In the genomic region with DNA sequence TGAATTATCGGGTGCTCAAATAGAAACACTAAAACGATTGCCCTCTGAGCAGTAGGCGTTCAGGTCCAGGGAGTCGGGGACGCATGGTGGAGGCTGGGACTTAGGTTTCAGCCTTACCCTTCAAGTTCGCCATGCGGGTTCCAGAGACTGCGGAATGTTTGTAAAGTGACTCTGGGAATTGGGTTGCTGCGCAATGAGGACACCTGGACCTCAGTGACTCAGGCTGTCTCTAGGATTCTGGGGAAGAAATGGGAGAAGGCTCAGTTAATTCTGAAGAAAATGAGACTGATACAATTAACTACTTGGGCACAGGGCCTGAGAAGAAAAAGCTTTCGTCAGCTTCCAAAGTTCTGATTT, we compare ENCODE assay signal across 8 cellular contexts. TPM values are rescaled to one million over a fixed set of nuclear protein-coding genes. Genes with fewer than 3 reads are reported as not detected.
DNase-seq lines count a peak whose midpoint lies in the region; ATAC-seq and TF ChIP-seq lines count a peak whose summit lies in the region.

No MANE protein-coding gene starts in this region.

- H3K27ac Mint-ChIP-seq in CD4-positive, alpha-beta memory T cell, result peak overlapping the region in 6 of 7 donors; percentile 37 to 86 (median 60)

- H3K9me3 ChIP-seq in CD4-positive, alpha-beta memory T cell (ENCODE audit: control insufficient read depth in 1 of 2, low read length in 2 of 2), result no peaks in the 10 kb centered on the region
- H3K9me3 ChIP-seq in MM.1S (replicated peaks; ENCODE audit: insufficient read depth, low read length) (no peaks in the 10 kb centered on the region), neuronal stem cell (replicated peaks in 1 of 2; ENCODE audit: control insufficient read depth in 2 of 2, insufficient read depth in 1 of 2, low read depth in 1 of 2, low read length in 2 of 2) (no peaks in the 10 kb centered on the region)

- DNase-seq in CD4-positive, alpha-beta memory T cell, result no peak
- DNase-seq in MM.1S (no peak), epithelial cell of esophagus (ENCODE audit: low read depth) (peak; percentile 73), neuronal stem cell (ENCODE audit: low spot score) (no peak), NCI-H446 (lab: John Stamatoyannopoulos, UW) (no peak), caudate nucleus (lab: John Stamatoyannopoulos, UW) (no peak)

- CTCF ChIA-PET in CD4-positive, alpha-beta memory T cell (lab: Charles Lee; ENCODE audit: partially characterized antibody), result interaction anchor here (0.9 to 2.3 kb wide), 8 partner anchors 16 to 41 kb away, joined by 3 to 12 read pairs (median 5); no protein-coding TSS in a partner anchor

- H3K4me1 ChIP-seq in CD4-positive, alpha-beta memory T cell (ENCODE audit: insufficient read depth, low read length), result peaks cover 34% of the 10 kb centered on the region
- H3K4me1 ChIP-seq in MM.1S (ENCODE audit: low read length) (no peaks in the 10 kb centered on the region), neuronal stem cell (ENCODE audit: control insufficient read depth in 2 of 2, insufficient read depth in 1 of 2, low read depth in 1 of 2, low read length in 2 of 2) (peaks cover 3 to 6% of the 10 kb centered on the region in 2 donors)

- H3K4me1 Mint-ChIP-seq in CD4-positive, alpha-beta memory T cell, result peaks cover 19 to 45% (median 27%) of the 10 kb centered on the region in 4 donors

- ATAC-seq in HG03159 (IDR thresholded peaks at IDR 0.05; ENCODE audit: unreplicated experiment) (no peak), HG02610 (IDR thresholded peaks at IDR 0.05; ENCODE audit: unreplicated experiment) (no peak)

- H4K20me1 ChIP-seq in MM.1S (ENCODE audit: insufficient read depth, low read length), result no peaks in the 10 kb centered on the region

- H2AFZ ChIP-seq in MM.1S (ENCODE audit: low read length) (peak overlapping the region; percentile 51; the same call in 1 of the 2 replicates), neuronal stem cell (ENCODE audit: low read length) (no peak overlapping the region)

- TF ChIP-seq CTCF in MM.1S (IDR thresholded peaks at IDR 0.05; ENCODE audit: low read length) (no peak), epithelial cell of esophagus (IDR thresholded peaks at IDR 0.05; ENCODE audit: insufficient read depth, low read depth, low read length, missing control alignments) (no peak)

- H3K9me3 Mint-ChIP-seq in CD4-positive, alpha-beta memory T cell, result no peaks in the 10 kb centered on the region

- no peaks in the 10 kb centered on the region for H3K79me1 ChIP-seq in neuronal stem cell (ENCODE audit: low read depth, low read length)

- no peaks in the 10 kb centered on the region for H3K27me3 ChIP-seq in CD4-positive, alpha-beta memory T cell (ENCODE audit: insufficient read depth, low read length)
- H3K27me3 ChIP-seq in MM.1S (replicated peaks; ENCODE audit: insufficient read depth, low read length) (no peaks in the 10 kb centered on the region), neuronal stem cell (ENCODE audit: control insufficient read depth in 3 of 3, insufficient read depth in 3 of 3, low read depth in 1 of 3, low read length in 3 of 3) (peaks cover 0 to 18% (median 3%) of the 10 kb centered on the region in 3 experiments)

- no peaks in the 10 kb centered on the region for H3K36me3 ChIP-seq in CD4-positive, alpha-beta memory T cell (ENCODE audit: insufficient read depth, low read length)
- H3K36me3 ChIP-seq in MM.1S (replicated peaks; ENCODE audit: insufficient read depth, low read length), result no peaks in the 10 kb centered on the region
- H3K36me3 ChIP-seq in neuronal stem cell (replicated peaks in 1 of 2; ENCODE audit: control insufficient read depth in 2 of 2, insufficient read depth in 2 of 2, low read length in 2 of 2), result peaks cover 2 to 4% of the 10 kb centered on the region in 2 donors

- H3K79me2 ChIP-seq in MM.1S (ENCODE audit: low read length), result no peaks in the 10 kb centered on the region

- H4K91ac ChIP-seq in neuronal stem cell (ENCODE audit: low read depth, low read length, poor library complexity), result no peak overlapping the region

- intact Hi-C loops in CD4-positive, alpha-beta memory T cell (cut with micrococcal nuclease), result no loop called here

- H2BK5ac ChIP-seq in neuronal stem cell (ENCODE audit: low read length), result no peak overlapping the region

- H4K8ac ChIP-seq in neuronal stem cell (ENCODE audit: low read depth, low read length), result no peak overlapping the region

- peak overlapping the region; percentile 53 for H3K27ac ChIP-seq in CD4-positive, alpha-beta memory T cell (ENCODE audit: low read depth, low read length)
- H3K27ac ChIP-seq in MM.1S (ENCODE audit: low read length) (no peak overlapping the region), neuronal stem cell (replicated peaks; ENCODE audit: low read length) (no peak overlapping the region), caudate nucleus (ENCODE audit: low read depth, low read length) (no peak overlapping the region)

- no peak overlapping the region for H3K4ac ChIP-seq in neuronal stem cell (ENCODE audit: low read length)

- peak overlapping the region; percentile 1 to 43 for H3K4me3 ChIP-seq in CD4-positive, alpha-beta memory T cell (ENCODE audit: low read length in 2 of 2)
- H3K4me3 ChIP-seq in MM.1S (ENCODE audit: low read length) (peak overlapping the region; percentile 63), epithelial cell of esophagus (ENCODE audit: low read length) (peak overlapping the region; percentile 89), neuronal stem cell (ENCODE audit: low read length in 2 of 2) (peak overlapping the region in 1 of 2 donors; percentile 52)

- H3K27me3 Mint-ChIP-seq in CD4-positive, alpha-beta memory T cell, result peaks cover 0 to 1% of the 10 kb centered on the region in 2 donors

- H3K4me3 Mint-ChIP-seq in CD4-positive, alpha-beta memory T cell, result peak overlapping the region; percentile 78 to 85 (median 82)

- WGBS in neuronal stem cell (ENCODE audit: extremely low coverage in 2 of 2, insufficient read length in 2 of 2, insufficient replicate concordance in 1 of 2), 2 donors, result no CpG with 5 or more reads among the region's 10 CpGs

- H3K4me2 ChIP-seq in MM.1S (ENCODE audit: low read depth, low read length) (peak overlapping the region; percentile 79), neuronal stem cell (ENCODE audit: insufficient read depth, low read length, poor library complexity, severe bottlenecking) (peak overlapping the region; percentile 91)

- no peak overlapping the region for H3K14ac ChIP-seq in neuronal stem cell (ENCODE audit: low read length)

- no peaks in the 10 kb centered on the region for H3K36me3 Mint-ChIP-seq in CD4-positive, alpha-beta memory T cell

- H2AK5ac ChIP-seq in neuronal stem cell (ENCODE audit: low read depth, low read length), result no peak overlapping the region

- H3K23ac ChIP-seq in neuronal stem cell (ENCODE audit: low read depth, low read length, poor library complexity), result no peak overlapping the region

- H3K9ac ChIP-seq in MM.1S (ENCODE audit: low read length), result no peak overlapping the region
- no peak overlapping the region for H3K9ac ChIP-seq in neuronal stem cell (ENCODE audit: low read depth, low read length, poor library complexity)

- no peaks in the 10 kb centered on the region for H3K9me2 ChIP-seq in MM.1S (replicated peaks; ENCODE audit: insufficient read depth, low read length)

- no peak overlapping the region for H3K18ac ChIP-seq in neuronal stem cell (ENCODE audit: low read length)

- no peak overlapping the region for H2BK12ac ChIP-seq in neuronal stem cell (ENCODE audit: low read length)

- no peak overlapping the region for H2BK15ac ChIP-seq in neuronal stem cell (ENCODE audit: low read length)

- no peaks in the 10 kb centered on the region for H3F3A ChIP-seq in MM.1S (ENCODE audit: insufficient read depth, low read length)

- POLR2A ChIA-PET in CD4-positive, alpha-beta memory T cell (lab: Charles Lee; ENCODE audit: partially characterized antibody), result interaction anchor here (0.8 to 2.4 kb wide), 6 partner anchors 19 to 37 kb away, joined by 3 to 38 read pairs (median 4); no protein-coding TSS in a partner anchor

- no peak overlapping the region for H2BK120ac ChIP-seq in neuronal stem cell (ENCODE audit: low read depth, low read length)

RNA-seq across cellular contexts. Expression of gene LGALS3, which starts 1.1 kb away (rescaled TPM):
- 10 to 100 TPM; 46.3 to 51.1 TPM for total RNA-seq in CD4-positive, alpha-beta memory T cell
- polyA plus RNA-seq in CD4-positive, alpha-beta memory T cell, result 10 to 100 TPM; 88.6 to 98.1 TPM
- polyA plus RNA-seq in neuronal stem cell (2013, experiment 1 of 2), result 2.4 TPM
- polyA plus RNA-seq in neuronal stem cell (2013, experiment 2 of 2), result 3.1 TPM
